18 cellular contexts compared by ENCODE assay signal in genomic region chr3:119912220-119912619, GRCh38.
DNase-seq lines count a peak whose midpoint lies in the region; ATAC-seq and TF ChIP-seq lines count a peak whose summit lies in the region.
"Had no signal": no experiment of that assay in that cellular context is flagged by ENCODE, and none has a peak within 500 bp of the region (broad histone marks: within the 10 kb centered on the region; RNA-seq: fewer than 3 reads in every experiment).

No MANE protein-coding gene starts in this region.

- H3K9me3 Mint-ChIP-seq in natural killer cell treated with Interleukin-12 subunit alpha and Interleukin-12 subunit beta and Interleukin-15 and Interleukin-18, amount 100 ng/mL, for 72 hours: no peaks in the 10 kb centered on the region
- H3K9me3 Mint-ChIP-seq in natural killer cell: no peaks in the 10 kb centered on the region
- H3K9me3 Mint-ChIP-seq in activated naive CD8-positive, alpha-beta T cell treated with anti-CD3 and anti-CD28 coated beads, Interleukin-2, amount 10 ng/mL, durations not matched to agents 7 days and 5 days: no peaks in the 10 kb centered on the region
- H3K9me3 Mint-ChIP-seq: type B pancreatic cell had no signal

- H3K4me2 ChIP-seq in Loucy (ENCODE audit: low read depth, low read length, poor library complexity, severe bottlenecking): peak overlapping the region; percentile 49
- H3K4me2 ChIP-seq: PC-9 had no signal

- H3K4me1 ChIP-seq in Loucy (ENCODE audit: insufficient read depth, low read length, poor library complexity, severe bottlenecking): peaks cover 18% of the 10 kb centered on the region
- H3K4me1 ChIP-seq: BE2C, prostate gland had no signal

- H3K79me2 ChIP-seq in Loucy (ENCODE audit: insufficient read depth, low read length): peaks cover 14% of the 10 kb centered on the region; the same call in 1 of the 2 replicates

- intact Hi-C loops in natural killer cell (cut with micrococcal nuclease): no loop called here

- H3K9me2 ChIP-seq in Loucy (replicated peaks; ENCODE audit: low read depth, low read length): no peaks in the 10 kb centered on the region

- no peak overlapping the region for H2AFZ ChIP-seq in Loucy (ENCODE audit: low read length)
- H2AFZ ChIP-seq: PC-9 had no signal

- H3K9me3 ChIP-seq in Loucy (ENCODE audit: insufficient read depth, low read depth, low read length): no peaks in the 10 kb centered on the region
- H3K9me3 ChIP-seq: BE2C, heart right ventricle, prostate gland had no signal

- ATAC-seq in natural killer cell treated with Interleukin-12 subunit alpha and Interleukin-12 subunit beta and Interleukin-15 and Interleukin-18, amount 100 ng/mL, for 72 hours: peak; percentile 80 to 85
- ATAC-seq in natural killer cell (no peak), GM19035 (IDR thresholded peaks at IDR 0.05; ENCODE audit: unreplicated experiment) (no peak)
- ATAC-seq in activated naive CD8-positive, alpha-beta T cell treated with anti-CD3 and anti-CD28 coated beads, Interleukin-2, amount 10 ng/mL, durations not matched to agents 7 days and 5 days (ENCODE audit: low read depth): peak; percentile 70
- ATAC-seq: heart right ventricle, left cardiac atrium had no signal

- peaks cover 25% of the 10 kb centered on the region for H4K20me1 ChIP-seq in Loucy (ENCODE audit: insufficient read depth, low read length, poor library complexity, severe bottlenecking)

- TF ChIP-seq CTCF in natural killer cell (IDR thresholded peaks at IDR 0.05) (no peak), Loucy (conservative IDR thresholded peaks at IDR 0.05; ENCODE audit: low read length) (no peak)

- no peak for DNase-seq in natural killer cell treated with Interleukin-12 subunit alpha and Interleukin-12 subunit beta and Interleukin-15 and Interleukin-18, amount 100 ng/mL, for 72 hours (ENCODE audit: low spot score)
- no peak for DNase-seq in natural killer cell
- no peak for DNase-seq in activated naive CD8-positive, alpha-beta T cell treated with anti-CD3 and anti-CD28 coated beads, Interleukin-2, amount 10 ng/mL, durations not matched to agents 7 days and 5 days
- DNase-seq in globus pallidus (ENCODE audit: low spot score): no peak
- DNase-seq in DMS79 (lab: John Stamatoyannopoulos, UW): no peak
- DNase-seq in SKM-1 treated with dmso at 0.1 percent for 144 hours (lab: John Stamatoyannopoulos, UW; ENCODE audit: unreplicated experiment): no peak
- DNase-seq: BE2C, cerebellar nuclear complex, heart right ventricle, left cardiac atrium, NCI-H146, NCI-H510A treated with DMSO at 0.1 percent for 48 hours, PC-9, SW 1271 had no signal

- peaks cover 18 to 22% of the 10 kb centered on the region in 2 donors for H3K4me1 Mint-ChIP-seq in natural killer cell treated with Interleukin-12 subunit alpha and Interleukin-12 subunit beta and Interleukin-15 and Interleukin-18, amount 100 ng/mL, for 72 hours (ENCODE audit: low read depth in 2 of 2)
- peaks cover 26 to 30% of the 10 kb centered on the region in 2 donors for H3K4me1 Mint-ChIP-seq in natural killer cell
- peaks cover 20% of the 10 kb centered on the region for H3K4me1 Mint-ChIP-seq in activated naive CD8-positive, alpha-beta T cell treated with anti-CD3 and anti-CD28 coated beads, Interleukin-2, amount 10 ng/mL, durations not matched to agents 7 days and 5 days

- 0 out of 2 replicates have a peak, but pooled peaks cover 9% of the 10 kb centered on the region for H3F3A ChIP-seq in Loucy (ENCODE audit: low read depth)

- H3K4me3 ChIP-seq in Loucy (ENCODE audit: low read length, poor library complexity, severe bottlenecking): peak overlapping the region; percentile 18
- H3K4me3 ChIP-seq: heart right ventricle, PC-9, prostate gland had no signal

- no peaks in the 10 kb centered on the region for H3K27me3 ChIP-seq in Loucy (ENCODE audit: insufficient read depth, low read length, poor library complexity, severe bottlenecking)
- H3K27me3 ChIP-seq: BE2C, heart right ventricle had no signal

- peak overlapping the region; percentile 21 for H3K4me3 Mint-ChIP-seq in natural killer cell treated with Interleukin-12 subunit alpha and Interleukin-12 subunit beta and Interleukin-15 and Interleukin-18, amount 100 ng/mL, for 72 hours
- H3K4me3 Mint-ChIP-seq in natural killer cell: no peak overlapping the region
- peak overlapping the region; percentile 67 for H3K4me3 Mint-ChIP-seq in activated naive CD8-positive, alpha-beta T cell treated with anti-CD3 and anti-CD28 coated beads, Interleukin-2, amount 10 ng/mL, durations not matched to agents 7 days and 5 days
- H3K4me3 Mint-ChIP-seq: type B pancreatic cell had no signal

- peaks cover 11% of the 10 kb centered on the region for H3K36me3 Mint-ChIP-seq in natural killer cell treated with Interleukin-12 subunit alpha and Interleukin-12 subunit beta and Interleukin-15 and Interleukin-18, amount 100 ng/mL, for 72 hours
- H3K36me3 Mint-ChIP-seq in natural killer cell: peaks cover 18% of the 10 kb centered on the region
- H3K36me3 Mint-ChIP-seq in activated naive CD8-positive, alpha-beta T cell treated with anti-CD3 and anti-CD28 coated beads, Interleukin-2, amount 10 ng/mL, durations not matched to agents 7 days and 5 days: peaks cover 37% of the 10 kb centered on the region

- no peak overlapping the region for H3K9ac ChIP-seq in Loucy (ENCODE audit: low read depth, low read length, poor library complexity, severe bottlenecking)

- peaks cover 69% of the 10 kb centered on the region for H3K36me3 ChIP-seq in Loucy (ENCODE audit: insufficient read depth, low read length)
- H3K36me3 ChIP-seq: prostate gland had no signal

- H3K27me3 Mint-ChIP-seq in natural killer cell treated with Interleukin-12 subunit alpha and Interleukin-12 subunit beta and Interleukin-15 and Interleukin-18, amount 100 ng/mL, for 72 hours: no peaks in the 10 kb centered on the region
- no peaks in the 10 kb centered on the region for H3K27me3 Mint-ChIP-seq in natural killer cell (ENCODE audit: low read depth in 2 of 2)
- no peaks in the 10 kb centered on the region for H3K27me3 Mint-ChIP-seq in activated naive CD8-positive, alpha-beta T cell treated with anti-CD3 and anti-CD28 coated beads, Interleukin-2, amount 10 ng/mL, durations not matched to agents 7 days and 5 days
- H3K27me3 Mint-ChIP-seq: type B pancreatic cell had no signal

- H3K27ac Mint-ChIP-seq in natural killer cell treated with Interleukin-12 subunit alpha and Interleukin-12 subunit beta and Interleukin-15 and Interleukin-18, amount 100 ng/mL, for 72 hours: peak overlapping the region; percentile 24 to 86
- H3K27ac Mint-ChIP-seq in natural killer cell: peak overlapping the region in 1 of 2 donors; percentile 69
- H3K27ac Mint-ChIP-seq in activated naive CD8-positive, alpha-beta T cell treated with anti-CD3 and anti-CD28 coated beads, Interleukin-2, amount 10 ng/mL, durations not matched to agents 7 days and 5 days: peak overlapping the region; percentile 68
- H3K27ac Mint-ChIP-seq: type B pancreatic cell had no signal

- POLR2A ChIA-PET in activated naive CD8-positive, alpha-beta T cell treated with anti-CD3 and anti-CD28 coated beads, Interleukin-2, amount 10 ng/mL, durations not matched to agents 7 days and 5 days (lab: Charles Lee): interaction anchor here (0.6 to 1.7 kb wide), 3 partner anchors 53 to 186 kb away, joined by 3 to 16 read pairs (median 4); partner anchors contain the start of gene GSK3B

Comparison
In these comparisons a context has a peak if more than half of its experiments do, and no peak if none do; other contexts are left out.
1. ATAC-seq: peak in natural killer cell treated with Interleukin-12 subunit alpha and Interleukin-12 subunit beta and Interleukin-15 and Interleukin-18, amount 100 ng/mL, for 72 hours (2 of 2) and activated naive CD8-positive, alpha-beta T cell treated with anti-CD3 and anti-CD28 coated beads, Interleukin-2, amount 10 ng/mL, durations not matched to agents 7 days and 5 days (single experiment); none in natural killer cell (0 of 3) and GM19035 (single experiment).